Comparison of ENCODE assay signal across 8 cellular contexts in genomic region chr10:96642973-96643372, GRCh38. TPM values are rescaled to one million over a fixed set of nuclear protein-coding genes. Genes with fewer than 3 reads are reported as not detected.
DNase-seq lines count a peak whose midpoint lies in the region; ATAC-seq, FAIRE-seq and TF ChIP-seq lines count a peak whose summit lies in the region.

No MANE protein-coding gene starts in this region.

- no peak for FAIRE-seq in HTR-8/SVneo (lab: Jason Lieb, UNC)

- intact Hi-C loops in Calu3 (cut with micrococcal nuclease; ENCODE audit: unreplicated experiment) (loop anchor here (1.0 to 5.0 kb wide), 3 partner anchors 76 to 189 kb away; partner anchors contain the start of gene LCOR), right cardiac atrium (cut with DNase I) (no loop called here), spleen (cut with DNase I; ENCODE audit: low total_unique reads) (loop anchor here (5.0 to 10.0 kb wide), 2 partner anchors 82 to 189 kb away; partner anchors contain the start of genes LCOR and PIK3AP1)

- BruUV-seq in Calu3 (replicated peaks; lab: Mats Ljungman, UMichigan) = no TSS peak

- H3K36me3 Mint-ChIP-seq in Calu3 (ENCODE audit: insufficient read depth, unreplicated experiment) = peaks cover 45% of the 10 kb centered on the region
- H3K36me3 Mint-ChIP-seq in activated naive CD4-positive, alpha-beta T cell treated with anti-CD3 and anti-CD28 coated beads, Interleukin-2, amount 10 ng/mL, durations not matched to agents 7 days and 5 days = no peaks in the 10 kb centered on the region

- H3K9me3 ChIP-seq in right cardiac atrium (ENCODE audit: control insufficient read depth, low read length) (no peaks in the 10 kb centered on the region), spleen (no peaks in the 10 kb centered on the region)

- no peak overlapping the region for H3K27ac Mint-ChIP-seq in Calu3 (ENCODE audit: unreplicated experiment)
- H3K27ac Mint-ChIP-seq in activated naive CD4-positive, alpha-beta T cell treated with anti-CD3 and anti-CD28 coated beads, Interleukin-2, amount 10 ng/mL, durations not matched to agents 7 days and 5 days = no peak overlapping the region

- H3K27me3 ChIP-seq in right cardiac atrium (ENCODE audit: control insufficient read depth, insufficient read depth) (no peaks in the 10 kb centered on the region), spleen (replicated peaks in 1 of 7) (no peaks in the 10 kb centered on the region)

- no peak for TF ChIP-seq POLR2A in spleen (IDR thresholded peaks at IDR 0.05)

- H3K4me1 ChIP-seq in right cardiac atrium (ENCODE audit: control insufficient read depth, insufficient read depth, low read length) (no peaks in the 10 kb centered on the region), spleen (peaks cover 0 to 82% (median 38%) of the 10 kb centered on the region in 6 donors)

- no peaks in the 10 kb centered on the region for H3K27me3 Mint-ChIP-seq in Calu3 (ENCODE audit: unreplicated experiment)
- H3K27me3 Mint-ChIP-seq in activated naive CD4-positive, alpha-beta T cell treated with anti-CD3 and anti-CD28 coated beads, Interleukin-2, amount 10 ng/mL, durations not matched to agents 7 days and 5 days = peaks cover 26% of the 10 kb centered on the region

- H3K4me3 ChIP-seq in right cardiac atrium (ENCODE audit: low read length) (no peak overlapping the region), spleen (no peak overlapping the region)

- CTCF ChIA-PET in Calu3 (lab: Charles Lee) = interaction anchor here (0.6 to 0.8 kb wide), 3 partner anchors 22 to 189 kb away, joined by 3 read pairs; no protein-coding TSS in a partner anchor
- CTCF ChIA-PET in activated naive CD4-positive, alpha-beta T cell treated with anti-CD3 and anti-CD28 coated beads, Interleukin-2, amount 10 ng/mL, durations not matched to agents 7 days and 5 days (lab: Charles Lee) = interaction anchor here (0.6 to 3.6 kb wide), 14 partner anchors 9 to 384 kb away, joined by 3 to 32 read pairs (median 4); no protein-coding TSS in a partner anchor

- H3K36me3 ChIP-seq in spleen = peaks cover 0 to 99% (median 29%) of the 10 kb centered on the region in 6 donors

- ATAC-seq in right cardiac atrium (peak; percentile 44), HG03108 (IDR thresholded peaks at IDR 0.05; ENCODE audit: unreplicated experiment) (no peak), HG03045 (IDR thresholded peaks at IDR 0.05; ENCODE audit: unreplicated experiment) (no peak)

- peak; percentile 74 for DNase-seq in Calu3
- peak; percentile 28 for DNase-seq in HTR-8/SVneo (ENCODE audit: insufficient read length, low spot score)
- peak; percentile 45 for DNase-seq in RKO (ENCODE audit: low spot score)
- DNase-seq in activated naive CD4-positive, alpha-beta T cell treated with anti-CD3 and anti-CD28 coated beads, Interleukin-2, amount 10 ng/mL, durations not matched to agents 7 days and 5 days = peak; percentile 77
- peak; percentile 55 to 89 (median 82) for DNase-seq in right cardiac atrium
- peak; percentile 94 for DNase-seq in spleen

- no peaks in the 10 kb centered on the region for H3K9me3 Mint-ChIP-seq in Calu3 (ENCODE audit: low read depth, unreplicated experiment)
- H3K9me3 Mint-ChIP-seq in activated naive CD4-positive, alpha-beta T cell treated with anti-CD3 and anti-CD28 coated beads, Interleukin-2, amount 10 ng/mL, durations not matched to agents 7 days and 5 days = no peaks in the 10 kb centered on the region

- 44% methylated on average over 4 of the region's 4 CpGs for WGBS in right cardiac atrium
- 23 to 43% (median 32%) methylated on average over 4 of the region's 4 CpGs for WGBS in spleen, 5 donors

- no peak overlapping the region for H3K4me3 Mint-ChIP-seq in Calu3 (ENCODE audit: low read depth, unreplicated experiment)
- H3K4me3 Mint-ChIP-seq in activated naive CD4-positive, alpha-beta T cell treated with anti-CD3 and anti-CD28 coated beads, Interleukin-2, amount 10 ng/mL, durations not matched to agents 7 days and 5 days = no peak overlapping the region

- TF ChIP-seq CTCF in Calu3 (IDR thresholded peaks at IDR 0.05; ENCODE audit: unreplicated experiment) (no peak), spleen (IDR thresholded peaks at IDR 0.05 in 8 of 11, conservative IDR thresholded peaks at IDR 0.05 in 3 of 11) (peak; percentile 49 to 83 (median 79))

- peaks cover 16% of the 10 kb centered on the region for H3K4me1 Mint-ChIP-seq in Calu3 (ENCODE audit: low read depth, unreplicated experiment)
- peaks cover 9% of the 10 kb centered on the region for H3K4me1 Mint-ChIP-seq in activated naive CD4-positive, alpha-beta T cell treated with anti-CD3 and anti-CD28 coated beads, Interleukin-2, amount 10 ng/mL, durations not matched to agents 7 days and 5 days

- no peak overlapping the region for H3K27ac ChIP-seq in right cardiac atrium (ENCODE audit: low read length)
- peak overlapping the region in 3 of 8 donors; percentile 18 to 86 (median 31) for H3K27ac ChIP-seq in spleen

RNA-seq across cellular contexts. Expression of gene TM9SF3, which starts 56.2 kb away (rescaled TPM):
- 177 and 183 TPM in 2 replicates for total RNA-seq in Calu3 (2022)
- total RNA-seq in right cardiac atrium = 10 to 100 TPM; 69.6 to 93.4 (median 87.4) TPM
- polyA plus RNA-seq in right cardiac atrium = 24.4 TPM
- total RNA-seq in spleen = 100 to 1,000 TPM in 1 of 7 donors, 10 to 100 TPM in 6; 65.7 to 107 (median 81.8) TPM
- polyA plus RNA-seq in spleen = 10 to 100 TPM; 13.2 to 18.4 (median 18.3) TPM

Comparison
In these comparisons a context has a peak if more than half of its experiments do, and no peak if none do; other contexts are left out.
1. DNase-seq: peak in every context shown above with its lines; median percentile 94 in spleen; 82 in right cardiac atrium; 77 in activated naive CD4-positive, alpha-beta T cell treated with anti-CD3 and anti-CD28 coated beads, Interleukin-2, amount 10 ng/mL, durations not matched to agents 7 days and 5 days; 74 in Calu3; 45 in RKO; 28 in HTR-8/SVneo.
2. ATAC-seq: peak in right cardiac atrium (2 of 2); none in HG03108 (single experiment) and HG03045 (single experiment).
3. intact Hi-C loops: an anchor here in Calu3 (1.0 to 5.0 kb wide) and spleen (5.0 to 10.0 kb wide); none called in right cardiac atrium.